Comparison of ENCODE assay signal across 9 cellular contexts in the genomic region with DNA sequence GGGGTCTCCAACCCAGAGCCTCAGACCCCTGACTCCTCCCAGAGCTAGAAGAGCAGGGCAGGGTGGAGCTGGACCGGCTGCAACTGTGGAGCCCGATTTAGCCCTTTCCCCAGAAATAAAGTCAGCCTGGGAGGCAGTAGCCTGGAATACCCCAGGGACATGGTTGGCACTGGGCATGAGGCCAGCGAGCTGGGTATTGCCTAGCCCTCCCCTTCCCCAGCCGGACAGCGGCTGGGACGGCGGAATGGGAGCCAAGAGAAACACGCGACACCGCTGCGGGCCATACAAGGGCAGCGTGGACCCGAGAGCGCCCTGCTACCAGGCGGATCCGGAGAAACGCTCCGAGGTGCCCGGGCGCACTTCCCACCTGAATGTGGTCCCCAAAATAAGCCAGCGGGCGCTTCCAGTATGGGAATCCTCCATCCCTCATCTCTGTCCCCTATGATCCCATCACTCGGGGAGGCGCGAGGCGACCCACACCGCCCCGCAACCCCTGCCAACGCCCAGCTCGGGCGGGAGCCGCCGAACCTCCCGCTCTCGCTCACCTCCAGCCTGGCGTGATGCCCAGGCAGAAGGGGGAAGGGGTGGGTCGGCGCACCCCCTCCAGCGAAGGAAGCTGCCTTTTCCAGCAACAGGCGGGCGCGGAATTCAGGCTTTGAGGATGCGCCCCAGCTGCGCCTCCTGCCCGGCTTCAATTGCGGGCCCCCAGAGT. TPM values are rescaled to one million over a fixed set of nuclear protein-coding genes. Genes with fewer than 3 reads are reported as not detected.
DNase-seq lines count a peak whose midpoint lies in the region; ATAC-seq, FAIRE-seq and TF ChIP-seq lines count a peak whose summit lies in the region.
"Had no signal": no experiment of that assay in that cellular context is flagged by ENCODE, and none has a peak within 500 bp of the region (broad histone marks: within the 10 kb centered on the region; RNA-seq: fewer than 3 reads in every experiment).

No MANE protein-coding gene starts in this region.

- H3K27me3 ChIP-seq in small intestine (ENCODE audit: control insufficient read depth in 2 of 2, insufficient read depth in 2 of 2, low read length in 2 of 2), result peaks cover 4 to 9% of the 10 kb centered on the region in 2 donors

- no peaks in the 10 kb centered on the region for H3K4me1 ChIP-seq in small intestine (ENCODE audit: control insufficient read depth in 2 of 2, insufficient read depth in 1 of 2, low read depth in 1 of 2, low read length in 1 of 2)

- in situ Hi-C loops in astrocyte of the cerebellum (cut with HindIII; ENCODE audit: low sequenced_read_pairs), result no loop called here

- no peaks in the 10 kb centered on the region for H3K36me3 ChIP-seq in small intestine (ENCODE audit: control insufficient read depth in 2 of 2, insufficient read depth in 2 of 2, low read length in 2 of 2)

- H3K9me3 ChIP-seq in small intestine (ENCODE audit: control insufficient read depth, low read depth), result no peaks in the 10 kb centered on the region

- DNase-seq in DMS79 treated with DMSO at 0.1 percent for 48 hours (lab: John Stamatoyannopoulos, UW) (peak; percentile 66), NCI-H1092 (lab: John Stamatoyannopoulos, UW) (peak; percentile 79), astrocyte of the cerebellum (ENCODE audit: low read depth) (no peak), inferior parietal cortex (ENCODE audit: extremely low spot score) (peak; percentile 47), small intestine (no peak), HPDE6-E6E7 (ENCODE audit: extremely low spot score) (no peak), omental fat pad (ENCODE audit: low spot score) (no peak)

- FAIRE-seq in small intestine (lab: Jason Lieb, UNC), result no peak

- TF ChIP-seq CTCF in astrocyte of the cerebellum (IDR thresholded peaks at IDR 0.05; ENCODE audit: low read depth, low read length, missing control alignments) (no peak), omental fat pad (IDR thresholded peaks at IDR 0.05) (no peak)

- H3K27ac ChIP-seq in small intestine (ENCODE audit: low read depth in 1 of 2, low read length in 1 of 2), result peak overlapping the region in 1 of 2 donors; percentile 72

- ATAC-seq in GM18517 (IDR thresholded peaks at IDR 0.05; ENCODE audit: unreplicated experiment) (no peak), omental fat pad (ENCODE audit: low FRiP score) (no peak)

- WGBS in small intestine, 3 donors, result 0 to 1% (median 1%) methylated on average over 43 to 46 of the region's 46 CpGs

- H3K4me3 ChIP-seq in astrocyte of the cerebellum (ENCODE audit: low read depth, low read length) (peak overlapping the region; percentile 56), small intestine (ENCODE audit: low read depth in 1 of 2, low read length in 2 of 2) (peak overlapping the region; percentile 24 to 34)

RNA-seq across cellular contexts. Expression of a gene that starts 0.8 kb away (rescaled TPM):
- polyA plus RNA-seq in small intestine, result 10 to 100 TPM in 1 of 3 donors, 1 to 10 TPM in 2; 1.1 to 82.3 (median 2.7) TPM
- total RNA-seq in omental fat pad, result 1,000 to 10,000 TPM in 1 of 4 donors, 100 to 1,000 TPM in 3; 613 to 1,211 (median 746) TPM

RNA-seq across cellular contexts. Expression of a gene that starts 18.2 kb away (rescaled TPM):
- polyA plus RNA-seq in small intestine, result 10 to 100 TPM in 1 of 3 donors, 1 to 10 TPM in 2; 6.5 to 27.3 (median 7.8) TPM
- total RNA-seq in omental fat pad, result 10 to 100 TPM in 1 of 4 donors, 1 to 10 TPM in 3; 8.9 to 11.1 (median 9.4) TPM

RNA-seq across cellular contexts. Expression of a gene that starts 24.5 kb away (rescaled TPM):
- 10 to 100 TPM in 1 of 3 donors, 1 to 10 TPM in 1, under 1 TPM in 1; 0.89 to 22.5 (median 7.3) TPM for polyA plus RNA-seq in small intestine
- 10 to 100 TPM; 18.0 to 74.2 (median 35.5) TPM for total RNA-seq in omental fat pad
- total RNA-seq: T-helper 2 cell treated with Interferon-gamma antibody and Interleukin-4, amounts not matched to agents 100 ng/mL and 5 ng/mL, for 36 hours had no signal

RNA-seq across cellular contexts. Expression of a gene that starts 30.3 kb away (rescaled TPM):
- under 1 TPM in 1 of 3 donors, not detected in 2; 0.03 TPM for polyA plus RNA-seq in small intestine
- total RNA-seq in omental fat pad, result not detected
- total RNA-seq: T-helper 2 cell treated with Interferon-gamma antibody and Interleukin-4, amounts not matched to agents 100 ng/mL and 5 ng/mL, for 36 hours had no signal

Comparison
In these comparisons a context has a peak if more than half of its experiments do, and no peak if none do; other contexts are left out.
1. DNase-seq: peak in DMS79 treated with DMSO at 0.1 percent for 48 hours (single experiment), NCI-H1092 (single experiment) and inferior parietal cortex (single experiment); none in astrocyte of the cerebellum (single experiment), small intestine (single experiment), HPDE6-E6E7 (single experiment) and omental fat pad (single experiment).